30 cellular contexts compared by ENCODE assay signal in genomic region chr3:160259589-160259988, GRCh38. TPM values are rescaled to one million over a fixed set of nuclear protein-coding genes. Genes with fewer than 3 reads are reported as not detected.
"Had no signal": no experiment of that assay in that cellular context is flagged by ENCODE, and none has a peak within 500 bp of the region (broad histone marks: within the 10 kb centered on the region; RNA-seq: fewer than 3 reads in every experiment).

No MANE protein-coding gene starts in this region.

- H3K27ac ChIP-seq: esophagus muscularis mucosa, hepatocyte, neural progenitor cell, parathyroid adenoma, psoas muscle, stomach, suprapubic skin, tibial artery had no signal

- H3K4me3 ChIP-seq: gastroesophageal sphincter, hepatocyte, neural progenitor cell, psoas muscle, smooth muscle cell, stomach, suprapubic skin, tibial artery had no signal

- H3K4me1 ChIP-seq: neural progenitor cell, parathyroid adenoma, psoas muscle, suprapubic skin had no signal

- H3K36me3 ChIP-seq: neural progenitor cell, stomach, suprapubic skin had no signal

- DNase-seq: activated CD4-positive, alpha-beta memory T cell treated with anti-CD3 and anti-CD28 coated beads, Interleukin-2, amount 10 ng/mL, durations not matched to agents 7 days and 5 days; activated CD4-positive, alpha-beta T cell treated with anti-CD3 and anti-CD28 coated beads, Interleukin-2, amount 10 ng/mL, durations not matched to agents 7 days and 5 days; activated CD4-positive, CD25-positive, alpha-beta regulatory T cell treated with anti-CD3 and anti-CD28 coated beads, Interleukin-2, amount 50 U/mL, for 72 hours; activated CD8-positive, alpha-beta memory T cell treated with anti-CD3 and anti-CD28 coated beads, Interleukin-2, amount 50 U/mL, for 48 hours; activated gamma-delta T cell treated with Interleukin-2 at 50 U/mL for 16 hours; activated naive CD4-positive, alpha-beta T cell treated with anti-CD3 and anti-CD28 coated beads, Interleukin-2, amount 50 U/mL, for 16 hours; activated T-cell treated with anti-CD3 and anti-CD28 coated beads, Interleukin-2, amount 50 U/mL, for 24 hours; amygdala; dermis blood vessel endothelial cell; effector CD4-positive, alpha-beta T cell; islet precursor cell; left cardiac atrium; naive thymus-derived CD8-positive, alpha-beta T cell; occipital lobe; psoas muscle; stimulated activated CD4-positive, alpha-beta T cell treated with anti-CD3 and anti-CD28 coated beads, Interleukin-1b, Interleukin-23, amount 100 ng/mL, for 48 hours; stimulated activated CD4-positive, alpha-beta T cell treated with anti-CD3 and anti-CD28 coated beads, Interleukin-4, amount 100 ng/mL, for 4 hours; stimulated activated CD8-positive, alpha-beta memory T cell treated with anti-CD3 and anti-CD28 coated beads, Interleukin-4, amount 100 ng/mL, for 48 hours; stomach; T-helper 2 cell; tibial artery had no signal

- H3K27me3 ChIP-seq: esophagus muscularis mucosa, gastroesophageal sphincter, hepatocyte, neural progenitor cell, stomach, suprapubic skin, tibial artery had no signal

- ATAC-seq: gastroesophageal sphincter; left cardiac atrium; naive thymus-derived CD8-positive, alpha-beta T cell; psoas muscle; stimulated activated memory B cell treated with anti-CD40 and anti-IgM and Interleukin-4, amounts not matched to agents 10 μg/mL and 1 μg/mL and 100 μg/mL, for 72 hours had no signal

- H3K9me3 ChIP-seq: esophagus muscularis mucosa, gastroesophageal sphincter, psoas muscle, stomach, suprapubic skin, tibial artery had no signal

RNA-seq across cellular contexts. Expression of gene C3orf80, which starts 34.4 kb away (rescaled TPM):
- total RNA-seq: activated CD4-positive, alpha-beta T cell treated with anti-CD3 and anti-CD28 coated beads, Interleukin-2, amount 10 ng/mL, durations not matched to agents 7 days and 5 days; bronchial epithelial cell; dermis blood vessel endothelial cell; naive thymus-derived CD8-positive, alpha-beta T cell had no signal
